Comparison of ENCODE assay signal across 10 cellular contexts in the genomic region with DNA sequence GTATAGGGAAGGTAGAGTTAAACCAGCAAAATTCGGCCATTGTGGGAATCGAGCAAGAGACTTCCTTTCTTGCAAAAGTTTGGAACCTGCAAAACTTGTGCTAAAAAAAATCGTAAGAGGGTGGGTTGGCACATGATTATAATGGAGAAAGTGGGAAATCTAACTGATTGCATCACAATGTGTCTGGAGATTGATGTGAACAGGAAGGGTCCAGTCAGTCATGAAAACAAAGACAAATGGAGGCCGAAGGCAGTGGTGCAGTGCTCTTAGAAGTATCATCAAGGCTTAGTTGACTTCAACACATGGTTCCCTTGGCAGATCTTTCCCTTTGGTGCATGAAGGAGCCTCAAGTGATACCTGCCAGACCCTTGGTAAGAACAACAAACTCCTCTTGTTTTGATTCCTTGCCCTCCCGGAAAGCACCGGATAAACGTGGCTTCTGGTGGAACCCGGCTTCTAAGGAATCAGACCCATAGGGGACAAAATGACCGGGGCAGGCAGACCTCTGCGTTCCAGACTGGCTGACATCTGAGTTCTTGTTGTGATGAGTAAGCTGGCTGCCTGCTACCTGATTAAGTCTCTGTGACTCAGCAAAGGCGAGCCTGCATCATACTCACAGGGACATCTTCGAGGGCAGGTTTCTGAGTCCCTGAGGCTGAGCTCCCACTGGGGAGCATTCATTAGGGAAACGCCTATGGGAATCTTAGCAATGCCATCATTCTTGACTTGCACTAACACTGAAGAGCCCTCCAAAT.
DNase-seq lines count a peak whose midpoint lies in the region; ATAC-seq, FAIRE-seq and TF ChIP-seq lines count a peak whose summit lies in the region.
"Had no signal": no experiment of that assay in that cellular context is flagged by ENCODE, and none has a peak within 500 bp of the region (broad histone marks: within the 10 kb centered on the region; RNA-seq: fewer than 3 reads in every experiment).

No MANE protein-coding gene starts in this region.

- intact Hi-C loops in HCT116 (cut with micrococcal nuclease): no loop called here
- intact Hi-C loops in K562 (cut with micrococcal nuclease): no loop called here

- H3K4me1 Mint-ChIP-seq in memory B cell: peaks cover 2% of the 10 kb centered on the region

- no peaks in the 10 kb centered on the region for H3K9me2 ChIP-seq in HCT116 (ENCODE audit: insufficient read depth)

- H2AFZ ChIP-seq in HCT116 (ENCODE audit: low read depth, low read length, poor library complexity, severe bottlenecking): no peak overlapping the region
- no peak overlapping the region for H2AFZ ChIP-seq in K562 (ENCODE audit: low read depth, low read length)

- H3K4me2 ChIP-seq in HCT116 (ENCODE audit: low read length) (peak overlapping the region; percentile 56), K562 (ENCODE audit: insufficient read depth, low read length) (no peak overlapping the region)

- ATAC-seq in HCT116: peak; percentile 98
- ATAC-seq in K562: peak; percentile 61; the same call in 2 of the 3 replicates
- no peak for ATAC-seq in memory B cell (ENCODE audit: low read depth)
- no peak for ATAC-seq in GM21526 (IDR thresholded peaks at IDR 0.05; ENCODE audit: low FRiP score, unreplicated experiment)
- ATAC-seq in GM18511 (IDR thresholded peaks at IDR 0.05; ENCODE audit: unreplicated experiment): no peak

- H3K36me3 Mint-ChIP-seq in memory B cell: peaks cover 15% of the 10 kb centered on the region

- no peak for TF ChIP-seq CTCF in HCT116 (IDR thresholded peaks at IDR 0.05 in 2 of 3, conservative IDR thresholded peaks at IDR 0.05 in 1 of 3; ENCODE audit: borderline replicate concordance in 1 of 3, insufficient read depth in 1 of 3, low read depth in 2 of 3, low read length in 2 of 3)
- no peak for TF ChIP-seq CTCF in K562 (IDR thresholded peaks at IDR 0.05 in 2 of 3, conservative IDR thresholded peaks at IDR 0.05 in 1 of 3; ENCODE audit: insufficient read depth in 2 of 3, low read depth in 1 of 3, low read length in 3 of 3)

- H3K4me1 ChIP-seq in HCT116 (ENCODE audit: control insufficient read depth in 1 of 2, insufficient read depth in 2 of 2, low read length in 2 of 2) (peaks cover 6 to 19% of the 10 kb centered on the region in 2 experiments; a peak in 3 of 4 replicates), K562 (replicated peaks in 1 of 2; ENCODE audit: control insufficient read depth in 2 of 2, insufficient read depth in 2 of 2, low read length in 2 of 2) (no peaks in the 10 kb centered on the region)

- H3K27ac ChIP-seq in HCT116 (ENCODE audit: low read depth, low read length) (no peak overlapping the region), K562 (ENCODE audit: extremely low read depth, low read depth, low read length) (no peak overlapping the region)

- H3K27me3 Mint-ChIP-seq in memory B cell: no peaks in the 10 kb centered on the region

- 0% methylated on average over 13 of the region's 13 CpGs for WGBS in K562 (ENCODE audit: insufficient coverage, low coverage, missing lambda C conversion rate)

- DNase-seq in AG20443 (ENCODE audit: low spot score) (peak; percentile 52), HCT116 (ENCODE audit: low read depth, low spot score) (peak; percentile 39), K562 (ENCODE audit: extremely low read depth in 1 of 4, low spot score in 3 of 4) (peak; percentile 7 to 37 (median 8)), memory B cell (ENCODE audit: low spot score in 2 of 2) (no peak), putamen (ENCODE audit: low spot score) (no peak), SKM-1 treated with dmso at 0.1 percent for 144 hours (lab: John Stamatoyannopoulos, UW; ENCODE audit: unreplicated experiment) (no peak)
- DNase-seq: Kasumi-1; stimulated activated naive CD4-positive, alpha-beta T cell had no signal

- no peak overlapping the region for H3K4me3 Mint-ChIP-seq in memory B cell

- no peaks in the 10 kb centered on the region for H3K9me3 Mint-ChIP-seq in memory B cell

- H3K9me3 ChIP-seq in HCT116 (ENCODE audit: control insufficient read depth in 1 of 2, insufficient read depth in 1 of 2, low read depth in 1 of 2, low read length in 2 of 2) (no peaks in the 10 kb centered on the region), K562 (replicated peaks; ENCODE audit: control insufficient read depth, insufficient read depth, low read depth, low read length) (no peaks in the 10 kb centered on the region)

- TF ChIP-seq POLR2A in HCT116 (IDR thresholded peaks at IDR 0.05; ENCODE audit: borderline replicate concordance, extremely low read depth, insufficient read depth, insufficient read length) (no peak), K562 (conservative IDR thresholded peaks at IDR 0.05) (no peak)

- RAD21 ChIA-PET in HCT116 (lab: Charles Lee; ENCODE audit: low non-redundant PET in 1 of 2, low total read pairs in 2 of 2, uncharacterized antibody in 2 of 2, unreplicated experiment in 2 of 2): no interaction called here

- FAIRE-seq in K562 (lab: Jason Lieb, UNC): peak; percentile 6

- TF ChIP-seq RAD21 in HCT116 (IDR thresholded peaks at IDR 0.05; ENCODE audit: low read depth) (no peak), K562 (CRISPR knock-in tag; conservative IDR thresholded peaks at IDR 0.05 in 1 of 2, IDR thresholded peaks at IDR 0.05 in 1 of 2) (no peak)

- no peaks in the 10 kb centered on the region for H3K9me1 ChIP-seq in K562 (ENCODE audit: control insufficient read depth, insufficient read depth, low read length)

- H3K4me3 ChIP-seq in HCT116 (replicated peaks in 1 of 2; ENCODE audit: low read depth in 1 of 2, low read length in 2 of 2) (no peak overlapping the region), K562 (no peak overlapping the region)

- in situ Hi-C loops in K562 (cut with MboI): no loop called here

- BruUV-seq in HCT116 (replicated peaks; lab: Mats Ljungman, UMichigan) (no TSS peak), K562 (replicated peaks; lab: Mats Ljungman, UMichigan) (no TSS peak)

- H4K20me1 ChIP-seq in HCT116 (ENCODE audit: insufficient read depth) (no peaks in the 10 kb centered on the region), K562 (replicated peaks; ENCODE audit: control insufficient read depth, insufficient read depth, low read length) (no peaks in the 10 kb centered on the region)

- POLR2A ChIA-PET in HCT116 (lab: Charles Lee) (no interaction called here), K562 (lab: Yijun Ruan, JAX) (no interaction called here)

- no peak for TF ChIP-seq EP300 in K562 (IDR thresholded peaks at IDR 0.05; ENCODE audit: low read length)

- H3K36me3 ChIP-seq in HCT116 (ENCODE audit: control insufficient read depth in 1 of 2, insufficient read depth in 2 of 2, low read length in 2 of 2) (no peaks in the 10 kb centered on the region), K562 (ENCODE audit: control insufficient read depth, insufficient read depth, low read length) (no peaks in the 10 kb centered on the region)

- CTCF ChIA-PET in HCT116 (lab: Charles Lee): interaction anchor here (0.6 kb wide), 1 partner anchor 316 kb away, joined by 5 read pairs; no protein-coding TSS in a partner anchor
- CTCF ChIA-PET in K562 (lab: Yijun Ruan, JAX; ENCODE audit: low intra/inter-chr PET ratio): no interaction called here

- H3K9ac ChIP-seq in HCT116 (ENCODE audit: low read length) (no peak overlapping the region), K562 (ENCODE audit: insufficient read depth in 1 of 2, low read depth in 2 of 2, low read length in 2 of 2) (no peak overlapping the region)

- H3K27ac Mint-ChIP-seq in memory B cell: peak overlapping the region; percentile 79

- H3K27me3 ChIP-seq in HCT116 (ENCODE audit: insufficient read depth, low read length) (no peaks in the 10 kb centered on the region), K562 (ENCODE audit: control insufficient read depth in 2 of 2, insufficient read depth in 2 of 2, low read length in 2 of 2) (peaks cover 0 to 5% of the 10 kb centered on the region in 2 experiments; a peak in 2 of 5 replicates)

- H3K79me2 ChIP-seq in HCT116 (ENCODE audit: insufficient read depth, low read length) (no peaks in the 10 kb centered on the region), K562 (ENCODE audit: control insufficient read depth, insufficient read depth, low read length) (no peaks in the 10 kb centered on the region)

TF ChIP-seq in HCT116, 20 proteins besides CTCF, POLR2A, EP300 and RAD21:
- TF ChIP-seq JUND (IDR thresholded peaks at IDR 0.05) (peak; percentile 52; the same call in 1 of the 2 replicates), CEBPB (IDR thresholded peaks at IDR 0.05; ENCODE audit: low read depth) (no peak), FOSL1 (IDR thresholded peaks at IDR 0.05; ENCODE audit: low read depth) (peak; percentile 51)

TF ChIP-seq in K562, 482 proteins besides CTCF, POLR2A, EP300 and RAD21 (continues in another document):
- TF ChIP-seq SIRT6 (IDR thresholded peaks at IDR 0.05; ENCODE audit: low read depth, low read length) (no peak), C11orf30 (IDR thresholded peaks at IDR 0.05; ENCODE audit: low read depth) (peak; percentile 39; the same call in 1 of the 2 replicates), RBFOX2 (IDR thresholded peaks at IDR 0.05; ENCODE audit: low read depth, low read length) (no peak), TCF3 (CRISPR knock-in tag; IDR thresholded peaks at IDR 0.05) (0 out of 2 replicates have a peak, but pooled peaks have one; percentile 10), ZNF316 (IDR thresholded peaks at IDR 0.05) (peak; percentile 41), MAFK (IDR thresholded peaks at IDR 0.05; ENCODE audit: low read length) (peak; percentile 50; the same call in 1 of the 2 replicates), E2F3 (CRISPR knock-in tag; IDR thresholded peaks at IDR 0.05) (no peak), ETV1 (tag; conservative IDR thresholded peaks at IDR 0.05; ENCODE audit: low read depth) (no peak), MAFG (tag; conservative IDR thresholded peaks at IDR 0.05) (peak; percentile 76)
- TF ChIP-seq, protein P1, sequence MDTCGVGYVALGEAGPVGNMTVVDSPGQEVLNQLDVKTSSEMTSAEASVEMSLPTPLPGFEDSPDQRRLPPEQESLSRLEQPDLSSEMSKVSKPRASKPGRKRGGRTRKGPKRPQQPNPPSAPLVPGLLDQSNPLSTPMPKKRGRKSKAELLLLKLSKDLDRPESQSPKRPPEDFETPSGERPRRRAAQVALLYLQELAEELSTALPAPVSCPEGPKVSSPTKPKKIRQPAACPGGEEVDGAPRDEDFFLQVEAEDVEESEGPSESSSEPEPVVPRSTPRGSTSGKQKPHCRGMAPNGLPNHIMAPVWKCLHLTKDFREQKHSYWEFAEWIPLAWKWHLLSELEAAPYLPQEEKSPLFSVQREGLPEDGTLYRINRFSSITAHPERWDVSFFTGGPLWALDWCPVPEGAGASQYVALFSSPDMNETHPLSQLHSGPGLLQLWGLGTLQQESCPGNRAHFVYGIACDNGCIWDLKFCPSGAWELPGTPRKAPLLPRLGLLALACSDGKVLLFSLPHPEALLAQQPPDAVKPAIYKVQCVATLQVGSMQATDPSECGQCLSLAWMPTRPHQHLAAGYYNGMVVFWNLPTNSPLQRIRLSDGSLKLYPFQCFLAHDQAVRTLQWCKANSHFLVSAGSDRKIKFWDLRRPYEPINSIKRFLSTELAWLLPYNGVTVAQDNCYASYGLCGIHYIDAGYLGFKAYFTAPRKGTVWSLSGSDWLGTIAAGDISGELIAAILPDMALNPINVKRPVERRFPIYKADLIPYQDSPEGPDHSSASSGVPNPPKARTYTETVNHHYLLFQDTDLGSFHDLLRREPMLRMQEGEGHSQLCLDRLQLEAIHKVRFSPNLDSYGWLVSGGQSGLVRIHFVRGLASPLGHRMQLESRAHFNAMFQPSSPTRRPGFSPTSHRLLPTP (IDR thresholded peaks at IDR 0.05; ENCODE audit: borderline replicate concordance, extremely low read depth, insufficient read length): no peak

Comparison
In these comparisons a context has a peak if more than half of its experiments do, and no peak if none do; other contexts are left out.
1. DNase-seq: peak in AG20443 (single experiment), HCT116 (single experiment) and K562 (4 of 4); none in memory B cell (0 of 2), putamen (single experiment) and SKM-1 treated with dmso at 0.1 percent for 144 hours (single experiment).
2. ATAC-seq: peak in HCT116 (single experiment) and K562 (single experiment); none in memory B cell (single experiment), GM21526 (single experiment) and GM18511 (single experiment).